ENCODE assay signal across 5 cellular contexts in the genomic region with DNA sequence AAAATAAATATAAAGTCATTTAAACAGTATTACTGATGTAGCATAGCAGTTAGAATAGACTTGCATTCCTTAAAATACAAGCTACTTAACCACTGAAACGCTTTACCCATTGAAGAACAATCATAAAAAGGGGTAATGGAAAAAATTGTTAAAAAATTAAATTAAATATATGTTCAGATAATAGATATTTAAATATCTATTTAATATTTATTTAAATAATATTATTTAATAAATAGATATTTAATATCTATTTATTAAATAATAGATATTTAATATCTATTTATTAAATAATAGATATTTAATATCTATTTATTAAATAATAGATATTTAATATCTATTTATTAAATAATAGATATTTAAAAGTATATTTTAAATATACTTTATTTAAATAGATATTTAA.
DNase-seq lines count a peak whose midpoint lies in the region; ATAC-seq, FAIRE-seq and TF ChIP-seq lines count a peak whose summit lies in the region.
"Not testable (repeated sequence)": the region's sequence is repeated elsewhere in the genome, so short reads cannot be mapped to it uniquely, and the experiment has no call there.

No MANE protein-coding gene starts in this region.

- H3K36me3 ChIP-seq in pancreas = not testable (repeated sequence)

- not testable (repeated sequence) for ATAC-seq in pancreas

- H3K4me3 ChIP-seq in pancreas = not testable (repeated sequence)

- peak; percentile 99 for FAIRE-seq in G401.6 (lab: Jason Lieb, UNC)
- FAIRE-seq in TTC549 (lab: Jason Lieb, UNC) = peak; percentile 99
- peak; percentile 100 for FAIRE-seq in colon (lab: Jason Lieb, UNC)
- FAIRE-seq in frontal cortex (lab: Jason Lieb, UNC) = peak; percentile 99
- FAIRE-seq in pancreas (lab: Jason Lieb, UNC) = peak; percentile 99

- H3K27ac ChIP-seq in pancreas = not testable (repeated sequence)

- WGBS in pancreas, 2 donors = 63 to 75% methylated on average over 1 of the region's 1 CpG

- H3K27me3 ChIP-seq in pancreas = not testable (repeated sequence)

- H3K4me1 ChIP-seq in pancreas = not testable (repeated sequence)

- not testable (repeated sequence) for H3K9me3 ChIP-seq in pancreas

- DNase-seq in frontal cortex (ENCODE audit: low spot score in 2 of 2); pancreas: not testable (repeated sequence)

- not testable (repeated sequence) for TF ChIP-seq CTCF in pancreas (IDR thresholded peaks at IDR 0.05)

- intact Hi-C loops in pancreas (cut with DNase I) = not testable (repeated sequence)
